8 cellular contexts compared by ENCODE assay signal in the genomic region with DNA sequence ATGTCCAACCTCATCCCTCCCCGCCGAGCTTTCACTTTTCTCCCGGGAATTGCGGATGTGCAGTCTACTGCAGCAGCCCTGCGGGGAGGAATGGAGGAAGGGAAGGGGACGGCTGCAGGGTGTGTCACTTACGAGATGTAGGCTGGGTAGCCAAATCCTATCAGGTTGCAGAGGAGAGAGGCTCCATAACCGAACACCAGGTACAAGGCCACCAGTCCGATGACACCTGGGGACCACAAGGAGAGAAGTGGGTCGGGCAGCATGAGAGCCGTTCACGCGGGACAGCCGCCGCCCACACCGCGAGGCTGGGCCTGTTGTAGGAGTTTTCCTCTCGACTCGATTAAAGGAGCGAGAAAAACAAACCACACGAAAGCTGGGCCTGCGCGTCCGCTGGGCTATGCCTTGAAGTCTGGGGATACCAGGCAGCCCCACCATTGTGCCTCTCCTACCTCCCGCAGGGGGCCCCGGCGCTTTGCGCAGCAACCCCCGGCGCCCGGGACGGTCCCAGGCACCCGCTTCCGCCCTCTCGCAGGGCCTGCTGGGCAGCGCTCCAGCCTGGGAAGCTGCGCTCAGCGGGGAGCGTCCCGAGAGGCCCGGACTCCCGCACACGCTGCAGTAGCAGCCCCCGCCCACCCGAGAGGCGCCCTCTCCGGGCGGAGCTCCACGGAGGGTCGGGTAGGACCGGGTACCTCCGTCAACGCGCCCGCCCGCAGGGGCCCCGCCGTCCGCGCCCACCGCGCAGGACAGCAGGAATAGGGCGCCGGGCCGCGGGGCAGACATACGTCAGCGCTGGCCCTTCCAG.
DNase-seq lines count a peak whose midpoint lies in the region; ATAC-seq and TF ChIP-seq lines count a peak whose summit lies in the region.

No MANE protein-coding gene starts in this region.

- peak; percentile 28 for ATAC-seq in HG02938 (IDR thresholded peaks at IDR 0.05; ENCODE audit: unreplicated experiment)

- H3K4me3 ChIP-seq in choroid plexus epithelial cell (ENCODE audit: low read depth, low read length), result peak overlapping the region; percentile 86

- TF ChIP-seq CTCF in choroid plexus epithelial cell (conservative IDR thresholded peaks at IDR 0.05; ENCODE audit: low read depth, low read length), result no peak

- peak; percentile 54 for DNase-seq in SIG-M5 treated with dmso at 0.1 percent for 504 hours (lab: John Stamatoyannopoulos, UW; ENCODE audit: unreplicated experiment)
- DNase-seq in SIG-M5 (lab: John Stamatoyannopoulos, UW), result no peak
- peak; percentile 13 for DNase-seq in NCI-H2029 treated with DMSO at 0.1 percent for 48 hours (lab: John Stamatoyannopoulos, UW)
- peak; percentile 31 for DNase-seq in activated CD4-positive, alpha-beta T cell treated with anti-CD3 and anti-CD28 coated beads for 1 hour
- peak; percentile 82 for DNase-seq in choroid plexus epithelial cell (ENCODE audit: low read depth)
- DNase-seq in kidney tubule cell (ENCODE audit: low spot score), result peak; percentile 83
- DNase-seq in stimulated activated CD4-positive, alpha-beta T cell treated with anti-CD3 and anti-CD28 coated beads, Interleukin-15, amount 100 ng/mL, for 24 hours, result peak; percentile 74
